ENCODE assay signal across 8 cellular contexts in genomic region chr11:72038491-72038890, GRCh38. TPM values are rescaled to one million over a fixed set of nuclear protein-coding genes. Genes with fewer than 3 reads are reported as not detected.
A peak's percentile ranks its signal among the peaks of the same experiment; 100 is the strongest.
DNase-seq lines count a peak whose midpoint lies in the region; ATAC-seq, FAIRE-seq and TF ChIP-seq lines count a peak whose summit lies in the region.

No MANE protein-coding gene starts in this region.

- H3K4me1 ChIP-seq in A549, result peaks cover 36% of the 10 kb centered on the region
- H3K4me1 ChIP-seq in ectodermal cell (ENCODE audit: control insufficient read depth, insufficient read depth, low read length), result peaks cover 16% of the 10 kb centered on the region

- FAIRE-seq in A549 (lab: Jason Lieb, UNC), result no peak

- peak overlapping the region; percentile 98 for H3K4me2 ChIP-seq in A549

- no peaks in the 10 kb centered on the region for H3K27me3 ChIP-seq in ectodermal cell (ENCODE audit: control insufficient read depth, insufficient read depth, low read length, poor library complexity, severe bottlenecking)

- DNase-seq in A549 (ENCODE audit: low read depth in 1 of 2, low spot score in 1 of 2) (no peak), NCI-H1105 (lab: John Stamatoyannopoulos, UW) (peak; percentile 34), mucosa of gallbladder (ENCODE audit: low spot score) (peak; percentile 54), NOMO-1 treated with dmso at 0.1 percent for 144 hours (lab: John Stamatoyannopoulos, UW; ENCODE audit: unreplicated experiment) (no peak)
- no peak for DNase-seq in activated naive CD4-positive, alpha-beta T cell treated with anti-CD3 and anti-CD28 coated beads, Interleukin-2, amount 50 U/mL, for 72 hours (ENCODE audit: low spot score in 2 of 2)

- H3K4me3 ChIP-seq in A549 (no peak overlapping the region; the same call in 2 of the 3 replicates), ectodermal cell (ENCODE audit: insufficient read depth, low read depth, low read length) (peak overlapping the region; percentile 21)

- H3K27ac Mint-ChIP-seq in activated naive CD4-positive, alpha-beta T cell treated with anti-CD3 and anti-CD28 coated beads, Interleukin-2, amount 50 U/mL, for 72 hours, result no peak overlapping the region

- TF ChIP-seq EP300 in A549 (IDR thresholded peaks at IDR 0.05), result no peak

- H3K9me3 Mint-ChIP-seq in activated naive CD4-positive, alpha-beta T cell treated with anti-CD3 and anti-CD28 coated beads, Interleukin-2, amount 50 U/mL, for 72 hours, result no peaks in the 10 kb centered on the region

- no peak for TF ChIP-seq CTCF in A549 (IDR thresholded peaks at IDR 0.05)

- ATAC-seq in A549, result no peak
- ATAC-seq in GM21717 (IDR thresholded peaks at IDR 0.05; ENCODE audit: unreplicated experiment), result no peak
- no peak for ATAC-seq in GM21381 (IDR thresholded peaks at IDR 0.05; ENCODE audit: unreplicated experiment)
- ATAC-seq in activated naive CD4-positive, alpha-beta T cell treated with anti-CD3 and anti-CD28 coated beads, Interleukin-2, amount 50 U/mL, for 72 hours, result no peak

- H3K9me3 ChIP-seq in A549 (no peaks in the 10 kb centered on the region), ectodermal cell (ENCODE audit: control insufficient read depth, low read length) (no peaks in the 10 kb centered on the region)

- TF ChIP-seq RAD21 in A549 (conservative IDR thresholded peaks at IDR 0.05 in 1 of 2, IDR thresholded peaks at IDR 0.05 in 1 of 2), result no peak

- WGBS in A549 (ENCODE audit: missing lambda C conversion rate), result 24% methylated on average over 2 of the region's 2 CpGs
- 50 to 60% methylated on average over 2 of the region's 2 CpGs for WGBS in ectodermal cell, 2 experiments

- peaks cover 0 to 16% of the 10 kb centered on the region in 2 donors for H3K36me3 Mint-ChIP-seq in activated naive CD4-positive, alpha-beta T cell treated with anti-CD3 and anti-CD28 coated beads, Interleukin-2, amount 50 U/mL, for 72 hours

- no peak for TF ChIP-seq POLR2A in A549 (IDR thresholded peaks at IDR 0.05; ENCODE audit: low read length)

- H3K36me3 ChIP-seq in ectodermal cell (ENCODE audit: control insufficient read depth, insufficient read depth, low read length), result peaks cover 20% of the 10 kb centered on the region

- peak overlapping the region; percentile 93 for H3K27ac ChIP-seq in A549
- no peak overlapping the region for H3K27ac ChIP-seq in ectodermal cell (ENCODE audit: insufficient read depth, low read depth, low read length, poor library complexity, severe bottlenecking)

- CTCF ChIA-PET in A549 (lab: Yijun Ruan, JAX), result interaction anchor here (1.0 to 10.4 kb wide), 10 partner anchors 9 to 476 kb away, joined by 3 to 123 read pairs (median 6); partner anchors contain the start of gene ANAPC15

- POLR2A ChIA-PET in A549 (lab: Yijun Ruan, JAX), result no interaction called here

TF ChIP-seq in A549, 52 proteins besides CTCF, POLR2A, EP300 and RAD21:
- TF ChIP-seq JUN (IDR thresholded peaks at IDR 0.05) (no peak), REST (IDR thresholded peaks at IDR 0.05) (no peak), EHF (CRISPR knock-in tag; IDR thresholded peaks at IDR 0.05) (no peak), CBX8 (IDR thresholded peaks at IDR 0.05) (no peak), FOSL2 (IDR thresholded peaks at IDR 0.05) (no peak), FOSL2 (CRISPR knock-in tag; IDR thresholded peaks at IDR 0.05) (no peak), HOXA7 (CRISPR knock-in tag; IDR thresholded peaks at IDR 0.05) (no peak), RNF2 (IDR thresholded peaks at IDR 0.05; ENCODE audit: borderline replicate concordance, low read depth) (no peak), RARB (CRISPR knock-in tag; IDR thresholded peaks at IDR 0.05) (no peak), RFX5 (IDR thresholded peaks at IDR 0.05) (no peak), PBX3 (IDR thresholded peaks at IDR 0.05) (no peak), RCOR1 (IDR thresholded peaks at IDR 0.05; ENCODE audit: low read depth, low read length) (no peak), MYC (IDR thresholded peaks at IDR 0.05; ENCODE audit: borderline replicate concordance, low read length) (no peak)

RNA-seq across cellular contexts. Expression of gene IL18BP, which starts 39.8 kb away (rescaled TPM):
- 7.6 and 7.7 TPM in 2 replicates for polyA plus RNA-seq in A549 (2011; rRNA removed)
- 5.2 and 6.7 TPM in 2 replicates for polyA plus RNA-seq in A549 (2012; cell fraction: cytosol; rRNA removed)
- polyA plus RNA-seq in A549 (2012; cell fraction: nucleus; rRNA removed), result 61.1 and 61.2 TPM in 2 replicates
- polyA plus RNA-seq in A549 (2017; fragmentation: RNase III; extraction: RNeasy Plus Mini Kit Qiagen cat#74134 plus additional on column Dnase treatment), result 6.0 to 7.9 TPM (median 6.6 TPM) in 3 replicates
- polyA minus RNA-seq in A549 (2011; rRNA and poly(A)+ RNA removed), result 8.7 and 15.0 TPM in 2 replicates
- polyA plus RNA-seq in ectodermal cell (2013, experiment 1 of 4), result 11.4 TPM
- 11.2 TPM for polyA plus RNA-seq in ectodermal cell (2013, experiment 2 of 4)
- 7.0 TPM for polyA plus RNA-seq in ectodermal cell (2013, experiment 3 of 4)
- 8.9 TPM for polyA plus RNA-seq in ectodermal cell (2013, experiment 4 of 4)
- total RNA-seq in mucosa of gallbladder, result 10.6 TPM
- total RNA-seq in activated naive CD4-positive, alpha-beta T cell treated with anti-CD3 and anti-CD28 coated beads, Interleukin-2, amount 50 U/mL, for 72 hours, result 10 to 100 TPM; 12.5 to 13.8 TPM

RNA-seq across cellular contexts. Expression of gene NUMA1, which starts 41.9 kb away (rescaled TPM):
- 51.5 and 64.6 TPM in 2 replicates for polyA plus RNA-seq in A549 (2011; rRNA removed)
- 50.6 and 60.4 TPM in 2 replicates for polyA plus RNA-seq in A549 (2012; cell fraction: cytosol; rRNA removed)
- polyA plus RNA-seq in A549 (2012; cell fraction: nucleus; rRNA removed), result 179 and 261 TPM in 2 replicates
- 56.3 to 65.8 TPM (median 64.5 TPM) in 3 replicates for polyA plus RNA-seq in A549 (2017; fragmentation: RNase III; extraction: RNeasy Plus Mini Kit Qiagen cat#74134 plus additional on column Dnase treatment)
- 177 and 183 TPM in 2 replicates for polyA minus RNA-seq in A549 (2011; rRNA and poly(A)+ RNA removed)
- 218 TPM for polyA plus RNA-seq in ectodermal cell (2013, experiment 1 of 4)
- polyA plus RNA-seq in ectodermal cell (2013, experiment 2 of 4), result 249 TPM
- 167 TPM for polyA plus RNA-seq in ectodermal cell (2013, experiment 3 of 4)
- polyA plus RNA-seq in ectodermal cell (2013, experiment 4 of 4), result 194 TPM
- total RNA-seq in mucosa of gallbladder, result 261 TPM
- total RNA-seq in activated naive CD4-positive, alpha-beta T cell treated with anti-CD3 and anti-CD28 coated beads, Interleukin-2, amount 50 U/mL, for 72 hours, result 100 to 1,000 TPM; 206 to 209 TPM

RNA-seq across cellular contexts. Expression of gene LRRC51, which starts 42.2 kb away (rescaled TPM):
- polyA plus RNA-seq in A549 (2011; rRNA removed) (14.3 and 16.3 TPM in 2 replicates), A549 (2017; fragmentation: RNase III; extraction: RNeasy Plus Mini Kit Qiagen cat#74134 plus additional on column Dnase treatment) (8.2 to 10.1 TPM (median 9.1 TPM) in 3 replicates)
- polyA plus RNA-seq in A549 (2012; cell fraction: cytosol; rRNA removed), result 12.3 and 13.1 TPM in 2 replicates
- 4.8 and 6.5 TPM in 2 replicates for polyA plus RNA-seq in A549 (2012; cell fraction: nucleus; rRNA removed)
- polyA minus RNA-seq in A549 (2011; rRNA and poly(A)+ RNA removed), result 12.8 and 20.3 TPM in 2 replicates
- polyA plus RNA-seq in ectodermal cell (2013, experiment 1 of 4), result 10.0 TPM
- polyA plus RNA-seq in ectodermal cell (2013, experiment 2 of 4), result 11.2 TPM
- polyA plus RNA-seq in ectodermal cell (2013, experiment 3 of 4), result 8.0 TPM
- polyA plus RNA-seq in ectodermal cell (2013, experiment 4 of 4), result 11.9 TPM
- total RNA-seq in mucosa of gallbladder, result 12.9 TPM
- 1 to 10 TPM; 4.1 to 8.3 TPM for total RNA-seq in activated naive CD4-positive, alpha-beta T cell treated with anti-CD3 and anti-CD28 coated beads, Interleukin-2, amount 50 U/mL, for 72 hours

Comparison
In these comparisons a context has a peak if more than half of its experiments do, and no peak if none do; other contexts are left out.
1. DNase-seq: peak in NCI-H1105 (single experiment) and mucosa of gallbladder (single experiment); none in A549 (0 of 2), NOMO-1 treated with dmso at 0.1 percent for 144 hours (single experiment) and activated naive CD4-positive, alpha-beta T cell treated with anti-CD3 and anti-CD28 coated beads, Interleukin-2, amount 50 U/mL, for 72 hours (0 of 2).